1 cellular context compared by ENCODE assay signal in the genomic region with DNA sequence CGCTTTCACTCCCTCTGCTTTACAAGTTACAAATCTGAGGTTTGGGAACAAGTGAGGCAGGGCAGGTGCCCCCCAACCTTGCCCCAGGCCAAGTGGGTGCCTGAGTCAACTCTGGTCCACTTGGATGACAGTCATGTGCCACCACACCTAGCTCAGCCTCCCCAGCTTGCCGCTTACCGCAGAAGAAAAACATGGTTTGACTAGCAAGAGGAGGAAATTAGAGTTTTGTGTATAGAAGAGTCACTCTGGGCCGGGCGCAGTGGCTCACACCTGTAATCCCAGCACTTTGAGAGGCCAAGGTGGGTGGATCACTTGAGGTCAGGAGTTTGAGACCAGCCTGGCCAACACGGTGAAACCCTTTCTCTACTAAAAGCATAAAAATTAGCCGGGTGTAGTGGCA.
TF ChIP-seq lines count a peak whose summit lies in the region.

No MANE protein-coding gene starts in this region.

TF ChIP-seq in IMR-90, 13 proteins besides CTCF, POLR2A, EP300 and RAD21 (continued from another document):
- TF ChIP-seq ELK1 (IDR thresholded peaks at IDR 0.05; ENCODE audit: borderline replicate concordance, low read depth, low read length), result no peak
- no peak for TF ChIP-seq RCOR1 (IDR thresholded peaks at IDR 0.05; ENCODE audit: insufficient replicate concordance, low read length)
- no peak for TF ChIP-seq SMC3 (IDR thresholded peaks at IDR 0.05; ENCODE audit: low read depth, low read length)
TF ChIP-seq in IMR-90: peak in this region for 0.
